In the genomic region with DNA sequence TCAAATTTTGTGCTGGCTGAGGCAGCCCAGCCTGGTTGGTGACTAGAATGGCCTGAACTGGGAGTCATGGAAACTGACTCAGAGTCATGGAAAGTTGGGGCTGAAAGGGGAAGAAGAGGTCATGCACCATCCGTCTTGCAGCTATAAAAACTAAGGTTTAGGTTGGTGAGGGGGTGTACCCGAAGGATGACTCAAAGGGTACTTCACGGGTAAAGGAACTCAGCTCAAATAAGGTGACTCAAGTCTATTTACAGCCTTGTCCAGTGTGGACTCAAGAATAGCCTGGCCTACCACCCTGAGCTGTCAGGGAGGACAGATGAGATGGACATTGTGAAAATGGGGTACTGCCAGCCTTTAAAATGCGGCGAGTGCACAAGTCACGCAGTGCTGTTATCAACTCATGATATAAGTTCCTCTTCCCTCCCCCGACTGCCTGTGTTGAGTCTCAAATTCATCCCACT, we compare ENCODE assay signal across 8 cellular contexts. TPM values are rescaled to one million over a fixed set of nuclear protein-coding genes. Genes with fewer than 3 reads are reported as not detected.
A peak's percentile ranks its signal among the peaks of the same experiment; 100 is the strongest.
DNase-seq lines count a peak whose midpoint lies in the region; ATAC-seq lines count a peak whose summit lies in the region.

No MANE protein-coding gene starts in this region.

- no peak overlapping the region for H3K27ac ChIP-seq in Karpas-422 (ENCODE audit: low read length)

- peaks cover 16% of the 10 kb centered on the region for H3K9me3 ChIP-seq in Karpas-422 (ENCODE audit: low read length)

- H3K36me3 ChIP-seq in Karpas-422 (ENCODE audit: insufficient read depth, low read length): no peaks in the 10 kb centered on the region

- no peaks in the 10 kb centered on the region for H3K4me1 ChIP-seq in Karpas-422 (ENCODE audit: low read length)

- no peaks in the 10 kb centered on the region; the same call in 1 of the 2 replicates for H3K27me3 ChIP-seq in Karpas-422 (ENCODE audit: low read length)

- H3K79me2 ChIP-seq in Karpas-422 (ENCODE audit: low read length): no peaks in the 10 kb centered on the region

- ATAC-seq in HG03439 (IDR thresholded peaks at IDR 0.05; ENCODE audit: unreplicated experiment): peak; percentile 52
- ATAC-seq in GM19455 (IDR thresholded peaks at IDR 0.05; ENCODE audit: unreplicated experiment): no peak

- no peak overlapping the region for H3K4me3 ChIP-seq in Karpas-422 (ENCODE audit: low read length)

- peak; percentile 73 for DNase-seq in activated CD4-positive, alpha-beta T cell treated with anti-CD3 and anti-CD28 coated beads for 48 hours
- DNase-seq in activated CD4-positive, alpha-beta T cell treated with anti-CD3 and anti-CD28 coated beads, Interleukin-2, amount 50 U/mL, for 1 hour: no peak
- DNase-seq in astrocyte of the hippocampus (ENCODE audit: low read depth, low spot score) (peak; percentile 26), Karpas-422 (no peak), NCI-H2029 (lab: John Stamatoyannopoulos, UW) (no peak)
- DNase-seq in stimulated activated CD8-positive, alpha-beta memory T cell treated with anti-CD3 and anti-CD28 coated beads, Interleukin-15, amount 100 ng/mL, for 48 hours (ENCODE audit: low read depth in 2 of 2): peak; percentile 50 to 66

- H3K4me2 ChIP-seq in Karpas-422 (ENCODE audit: low read depth, low read length, poor library complexity, severe bottlenecking): no peak overlapping the region

- no peak overlapping the region for H3K9ac ChIP-seq in Karpas-422 (ENCODE audit: low read length)

- no peak overlapping the region for H2AFZ ChIP-seq in Karpas-422 (ENCODE audit: low read length)

- H3K9me2 ChIP-seq in Karpas-422 (replicated peaks; ENCODE audit: insufficient read depth, low read length): no peaks in the 10 kb centered on the region

- H4K20me1 ChIP-seq in Karpas-422 (ENCODE audit: insufficient read depth, low read depth, low read length): no peaks in the 10 kb centered on the region

RNA-seq across cellular contexts. Expression of gene CD300LB, which starts 18.6 kb away (rescaled TPM):
- not detected in 2 replicates for total RNA-seq in Karpas-422 (2014; rRNA removed; shearing (Covaris generic); ENCODE audit: low replicate concordance)

RNA-seq across cellular contexts. Expression of gene CD300C, which starts 33.3 kb away (rescaled TPM):
- total RNA-seq in Karpas-422 (2014; rRNA removed; shearing (Covaris generic); ENCODE audit: low replicate concordance): not detected in 2 replicates

RNA-seq across cellular contexts. Expression of gene CD300A, which starts 46.2 kb away (rescaled TPM):
- not detected in 2 replicates for total RNA-seq in Karpas-422 (2014; rRNA removed; shearing (Covaris generic); ENCODE audit: low replicate concordance)

RNA-seq across cellular contexts. Expression of gene CD300H, which starts 54.7 kb away (rescaled TPM):
- total RNA-seq in Karpas-422 (2014; rRNA removed; shearing (Covaris generic); ENCODE audit: low replicate concordance): not detected in 2 replicates

Comparison
In these comparisons a context has a peak if more than half of its experiments do, and no peak if none do; other contexts are left out.
1. DNase-seq: peak in activated CD4-positive, alpha-beta T cell treated with anti-CD3 and anti-CD28 coated beads for 48 hours (single experiment), astrocyte of the hippocampus (single experiment) and stimulated activated CD8-positive, alpha-beta memory T cell treated with anti-CD3 and anti-CD28 coated beads, Interleukin-15, amount 100 ng/mL, for 48 hours (2 of 2); none in activated CD4-positive, alpha-beta T cell treated with anti-CD3 and anti-CD28 coated beads, Interleukin-2, amount 50 U/mL, for 1 hour (single experiment), Karpas-422 (single experiment) and NCI-H2029 (single experiment).